1 cellular context compared by ENCODE assay signal in the genomic region with DNA sequence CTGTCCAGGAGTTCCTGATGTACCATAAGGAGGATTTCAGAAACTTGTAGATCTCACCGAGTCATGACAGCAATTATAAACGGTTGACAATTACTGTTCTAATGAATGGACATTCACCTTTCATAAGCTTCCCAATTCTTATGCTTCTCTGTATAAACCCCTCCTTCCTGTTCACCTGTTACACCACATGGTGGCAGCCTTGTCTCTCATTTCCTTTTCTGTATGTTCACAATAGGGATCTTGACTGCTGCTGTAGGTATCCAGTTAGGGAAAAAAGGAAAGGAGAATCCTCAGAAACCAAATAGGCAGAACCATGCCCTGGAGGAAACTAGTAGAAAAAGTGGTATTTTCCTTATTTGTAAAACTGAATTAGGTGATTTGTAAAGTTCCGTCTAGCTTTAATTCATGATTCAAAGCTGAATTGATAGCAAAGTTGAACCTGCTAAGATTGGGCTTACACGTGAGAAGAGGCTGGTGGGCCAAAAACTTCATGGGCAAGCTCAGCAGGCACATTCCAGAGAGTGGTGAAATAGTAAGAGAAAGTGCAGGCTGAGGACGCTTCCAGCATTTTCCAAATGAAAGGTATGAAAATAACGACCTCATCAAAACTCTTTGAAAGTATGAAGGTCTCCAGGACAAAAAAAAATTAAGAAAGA.
TF ChIP-seq lines count a peak whose summit lies in the region.

No MANE protein-coding gene starts in this region.

TF ChIP-seq in endothelial cell of umbilical vein, 7 proteins besides CTCF, POLR2A, EP300 and RAD21 (continued from another document):
- TF ChIP-seq POLR2AphosphoS5 (IDR thresholded peaks at IDR 0.05; ENCODE audit: insufficient read depth, low read depth, low read length) (no peak), FOS (IDR thresholded peaks at IDR 0.05; ENCODE audit: borderline replicate concordance, insufficient read depth, low read length) (no peak)
